ENCODE assay signal across 1 cellular context in genomic region chr10:43105119-43105792, GRCh38.
TF ChIP-seq lines count a peak whose summit lies in the region.

No MANE protein-coding gene starts in this region.

TF ChIP-seq in GM12878, 131 proteins besides CTCF, POLR2A, EP300 and RAD21 (continued from another document and continues in another):
- TF ChIP-seq TCF3 (IDR thresholded peaks at IDR 0.05; ENCODE audit: borderline replicate concordance, insufficient read depth, low read depth, low read length) (0 out of 2 replicates have a peak, but pooled peaks have one; percentile 30), FOXM1 (IDR thresholded peaks at IDR 0.05; ENCODE audit: low read depth, low read length) (no peak), PBX3 (IDR thresholded peaks at IDR 0.05; ENCODE audit: insufficient replicate concordance, low read depth, low read length) (no peak), JUND (IDR thresholded peaks at IDR 0.05; ENCODE audit: low read depth, low read length) (no peak), POLR2AphosphoS5 (IDR thresholded peaks at IDR 0.05; ENCODE audit: low read length) (no peak), MXI1 (IDR thresholded peaks at IDR 0.05; ENCODE audit: low read depth, low read length) (no peak), RELB (IDR thresholded peaks at IDR 0.05; ENCODE audit: low read depth) (no peak), BHLHE40 (IDR thresholded peaks at IDR 0.05; ENCODE audit: borderline replicate concordance in 1 of 2, low read depth in 2 of 2, low read length in 1 of 2) (peak; percentile 43 to 81; a peak in 2 of 4 replicates), SUZ12 (IDR thresholded peaks at IDR 0.05; ENCODE audit: unreplicated experiment) (no peak), SREBF2 (IDR thresholded peaks at IDR 0.05; ENCODE audit: low read length) (no peak), REST (IDR thresholded peaks at IDR 0.05; ENCODE audit: low read depth, low read length) (no peak), MAX (IDR thresholded peaks at IDR 0.05; ENCODE audit: low read depth, low read length) (0 out of 2 replicates have a peak, but pooled peaks have one; percentile 5), ESRRA (IDR thresholded peaks at IDR 0.05; ENCODE audit: low read length) (no peak), CUX1 (IDR thresholded peaks at IDR 0.05; ENCODE audit: insufficient replicate concordance, low read depth, low read length) (no peak), SREBF1 (IDR thresholded peaks at IDR 0.05; ENCODE audit: low read length) (no peak), RB1 (IDR thresholded peaks at IDR 0.05; ENCODE audit: borderline replicate concordance) (peak; percentile 26; the same call in 1 of the 2 replicates), ATF3 (IDR thresholded peaks at IDR 0.05; ENCODE audit: borderline replicate concordance, extremely low read depth, low read depth, low read length) (no peak), HDGF (IDR thresholded peaks at IDR 0.05) (no peak), NR2C2 (IDR thresholded peaks at IDR 0.05; ENCODE audit: borderline replicate concordance, control insufficient read depth, insufficient read length, low read depth) (no peak), MEF2A (IDR thresholded peaks at IDR 0.05; ENCODE audit: insufficient read depth, low read depth, low read length) (no peak), SUPT20H (IDR thresholded peaks at IDR 0.05; ENCODE audit: borderline replicate concordance, control insufficient read depth, low read depth, low read length) (no peak), BACH1 (IDR thresholded peaks at IDR 0.05; ENCODE audit: borderline replicate concordance) (peak; percentile 22; the same call in 1 of the 2 replicates), JUNB (IDR thresholded peaks at IDR 0.05) (no peak), ELK1 (IDR thresholded peaks at IDR 0.05; ENCODE audit: low read depth, low read length) (peak; percentile 33; the same call in 1 of the 2 replicates), ZNF207 (IDR thresholded peaks at IDR 0.05; ENCODE audit: borderline replicate concordance) (0 out of 2 replicates have a peak, but pooled peaks have one; percentile 43), ZNF592 (IDR thresholded peaks at IDR 0.05) (no peak), NFIC (IDR thresholded peaks at IDR 0.05; ENCODE audit: low read depth, low read length) (no peak), SPI1 (IDR thresholded peaks at IDR 0.05; ENCODE audit: borderline replicate concordance, insufficient read depth, low read depth, low read length) (no peak), E4F1 (IDR thresholded peaks at IDR 0.05; ENCODE audit: borderline replicate concordance, partially characterized antibody) (no peak), SMC3 (IDR thresholded peaks at IDR 0.05; ENCODE audit: borderline replicate concordance, low read length) (peak; percentile 89), HCFC1 (IDR thresholded peaks at IDR 0.05; ENCODE audit: low read length) (no peak), CBX3 (IDR thresholded peaks at IDR 0.05; ENCODE audit: borderline replicate concordance, low read depth) (no peak), RCOR1 (conservative IDR thresholded peaks at IDR 0.05; ENCODE audit: low read depth, low read length) (no peak), NBN (IDR thresholded peaks at IDR 0.05) (no peak), MLLT1 (IDR thresholded peaks at IDR 0.05) (no peak)
